Comparison of ENCODE assay signal across 1 cellular context in the genomic region with DNA sequence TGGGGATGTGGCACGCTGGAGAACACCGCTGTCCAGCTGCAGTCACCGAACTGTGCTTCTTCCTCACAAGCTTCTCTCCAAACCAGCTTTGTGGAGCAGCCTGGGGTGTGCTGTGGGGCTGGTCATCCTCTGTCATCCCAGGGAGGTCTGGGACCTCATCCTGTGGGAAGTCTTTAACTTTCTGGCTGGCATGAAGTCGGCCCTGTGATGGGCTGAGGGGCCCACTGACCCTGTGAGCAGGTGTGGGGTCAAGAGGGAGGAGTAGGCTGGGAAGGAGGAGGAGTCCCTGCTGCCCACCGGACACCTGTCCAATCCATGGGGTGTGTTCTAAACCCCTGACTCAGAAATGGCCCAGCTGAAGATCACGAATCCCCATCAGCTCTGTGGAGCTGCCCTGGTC.
TF ChIP-seq lines count a peak whose summit lies in the region.

No MANE protein-coding gene starts in this region.

TF ChIP-seq in K562, 482 proteins besides CTCF, POLR2A, EP300 and RAD21 (continued from another document):
- TF ChIP-seq, protein P1, sequence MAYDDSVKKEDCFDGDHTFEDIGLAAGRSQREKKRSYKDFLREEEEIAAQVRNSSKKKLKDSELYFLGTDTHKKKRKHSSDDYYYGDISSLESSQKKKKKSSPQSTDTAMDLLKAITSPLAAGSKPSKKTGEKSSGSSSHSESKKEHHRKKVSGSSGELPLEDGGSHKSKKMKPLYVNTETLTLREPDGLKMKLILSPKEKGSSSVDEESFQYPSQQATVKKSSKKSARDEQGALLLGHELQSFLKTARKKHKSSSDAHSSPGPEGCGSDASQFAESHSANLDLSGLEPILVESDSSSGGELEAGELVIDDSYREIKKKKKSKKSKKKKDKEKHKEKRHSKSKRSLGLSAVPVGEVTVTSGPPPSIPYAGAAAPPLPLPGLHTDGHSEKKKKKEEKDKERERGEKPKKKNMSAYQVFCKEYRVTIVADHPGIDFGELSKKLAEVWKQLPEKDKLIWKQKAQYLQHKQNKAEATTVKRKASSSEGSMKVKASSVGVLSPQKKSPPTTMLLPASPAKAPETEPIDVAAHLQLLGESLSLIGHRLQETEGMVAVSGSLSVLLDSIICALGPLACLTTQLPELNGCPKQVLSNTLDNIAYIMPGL (CRISPR knock-in tag; IDR thresholded peaks at IDR 0.05) = no peak
- TF ChIP-seq TAF1 (IDR thresholded peaks at IDR 0.05; ENCODE audit: control insufficient read depth, extremely low read depth, insufficient read depth, low read length, severe bottlenecking) (no peak), ZNF79 (CRISPR knock-in tag; IDR thresholded peaks at IDR 0.05; ENCODE audit: low read depth) (no peak), NCOA1 (IDR thresholded peaks at IDR 0.05; ENCODE audit: low read depth) (no peak), ZEB2 (IDR thresholded peaks at IDR 0.05) (no peak), ELF1 (tag; IDR thresholded peaks at IDR 0.05) (no peak), PML (IDR thresholded peaks at IDR 0.05; ENCODE audit: low read length) (no peak), POLR2G (IDR thresholded peaks at IDR 0.05; ENCODE audit: low read depth, low read length) (no peak)
- TF ChIP-seq, protein P2, sequence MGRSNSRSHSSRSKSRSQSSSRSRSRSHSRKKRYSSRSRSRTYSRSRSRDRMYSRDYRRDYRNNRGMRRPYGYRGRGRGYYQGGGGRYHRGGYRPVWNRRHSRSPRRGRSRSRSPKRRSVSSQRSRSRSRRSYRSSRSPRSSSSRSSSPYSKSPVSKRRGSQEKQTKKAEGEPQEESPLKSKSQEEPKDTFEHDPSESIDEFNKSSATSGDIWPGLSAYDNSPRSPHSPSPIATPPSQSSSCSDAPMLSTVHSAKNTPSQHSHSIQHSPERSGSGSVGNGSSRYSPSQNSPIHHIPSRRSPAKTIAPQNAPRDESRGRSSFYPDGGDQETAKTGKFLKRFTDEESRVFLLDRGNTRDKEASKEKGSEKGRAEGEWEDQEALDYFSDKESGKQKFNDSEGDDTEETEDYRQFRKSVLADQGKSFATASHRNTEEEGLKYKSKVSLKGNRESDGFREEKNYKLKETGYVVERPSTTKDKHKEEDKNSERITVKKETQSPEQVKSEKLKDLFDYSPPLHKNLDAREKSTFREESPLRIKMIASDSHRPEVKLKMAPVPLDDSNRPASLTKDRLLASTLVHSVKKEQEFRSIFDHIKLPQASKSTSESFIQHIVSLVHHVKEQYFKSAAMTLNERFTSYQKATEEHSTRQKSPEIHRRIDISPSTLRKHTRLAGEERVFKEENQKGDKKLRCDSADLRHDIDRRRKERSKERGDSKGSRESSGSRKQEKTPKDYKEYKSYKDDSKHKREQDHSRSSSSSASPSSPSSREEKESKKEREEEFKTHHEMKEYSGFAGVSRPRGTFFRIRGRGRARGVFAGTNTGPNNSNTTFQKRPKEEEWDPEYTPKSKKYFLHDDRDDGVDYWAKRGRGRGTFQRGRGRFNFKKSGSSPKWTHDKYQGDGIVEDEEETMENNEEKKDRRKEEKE (IDR thresholded peaks at IDR 0.05; ENCODE audit: borderline replicate concordance in 1 of 2, control insufficient read depth in 1 of 2, low read depth in 2 of 2, low read length in 1 of 2) = no peak
TF ChIP-seq in K562: peak in this region for 0.
